In genomic region chr12:19992311-19992710, GRCh38 we compare ENCODE assay signal across 25 cellular contexts.
DNase-seq lines count a peak whose midpoint lies in the region; ATAC-seq and TF ChIP-seq lines count a peak whose summit lies in the region.
"Had no signal": no experiment of that assay in that cellular context is flagged by ENCODE, and none has a peak within 500 bp of the region (broad histone marks: within the 10 kb centered on the region; RNA-seq: fewer than 3 reads in every experiment).

No MANE protein-coding gene starts in this region.

- H3K79me2 ChIP-seq in smooth muscle cell (ENCODE audit: low read depth) = no peaks in the 10 kb centered on the region

- WGBS in smooth muscle cell (ENCODE audit: low lambda C conversion rate) = 42% methylated on average over 2 of the region's 2 CpGs

- H3K9me3 ChIP-seq in colonic mucosa (no peaks in the 10 kb centered on the region), mucosa of descending colon (no peaks in the 10 kb centered on the region), smooth muscle cell (replicated peaks; ENCODE audit: low read depth) (no peaks in the 10 kb centered on the region), left lung (no peaks in the 10 kb centered on the region)
- H3K9me3 ChIP-seq: BLaER1 treated with 17β-estradiol and CSF1 and Interleukin-3, amounts not matched to agents 10 nM and 100 nM; HAP-1; MG63 had no signal

- in situ Hi-C loops in Caki2 (cut with HindIII; ENCODE audit: low pct_unique_long_range_greater_than_20kb, low sequenced_read_pairs) = no loop called here

- H2AFZ ChIP-seq in smooth muscle cell (ENCODE audit: low read depth) = peak overlapping the region; percentile 33
- H2AFZ ChIP-seq: GM23248 had no signal

- H3K4me1 ChIP-seq in colonic mucosa (no peaks in the 10 kb centered on the region), mucosa of descending colon (ENCODE audit: low read depth) (peaks cover 4% of the 10 kb centered on the region), smooth muscle cell (ENCODE audit: low read depth) (no peaks in the 10 kb centered on the region), left lung (peaks cover 0 to 3% of the 10 kb centered on the region in 2 donors)
- H3K4me1 ChIP-seq: BLaER1 treated with 17β-estradiol and CSF1 and Interleukin-3, amounts not matched to agents 10 nM and 100 nM; HAP-1 had no signal

- TF ChIP-seq CTCF in colonic mucosa (IDR thresholded peaks at IDR 0.05) (no peak), mucosa of descending colon (IDR thresholded peaks at IDR 0.05) (no peak), smooth muscle cell (IDR thresholded peaks at IDR 0.05; ENCODE audit: borderline replicate concordance, insufficient read depth, poor library complexity, severe bottlenecking) (no peak), left lung (IDR thresholded peaks at IDR 0.05) (no peak)

- H3K9ac ChIP-seq in colonic mucosa (ENCODE audit: low read depth in 2 of 2, low read length in 2 of 2) = no peak overlapping the region
- H3K9ac ChIP-seq in smooth muscle cell (ENCODE audit: low read depth) = no peak overlapping the region
- H3K9ac ChIP-seq: BLaER1 treated with 17β-estradiol and CSF1 and Interleukin-3, amounts not matched to agents 10 nM and 100 nM; GM23248 had no signal

- no peak overlapping the region for H3K27ac ChIP-seq in colonic mucosa
- H3K27ac ChIP-seq in smooth muscle cell (ENCODE audit: low read depth) = no peak overlapping the region
- H3K27ac ChIP-seq in left lung = no peak overlapping the region
- H3K27ac ChIP-seq: BLaER1 treated with 17β-estradiol and CSF1 and Interleukin-3, amounts not matched to agents 10 nM and 100 nM; GM23248; RWPE1; SK-N-MC had no signal

- H3F3A ChIP-seq in smooth muscle cell (ENCODE audit: low read depth) = no peaks in the 10 kb centered on the region

- no peak overlapping the region for H3K4me3 ChIP-seq in colonic mucosa
- no peak overlapping the region for H3K4me3 ChIP-seq in mucosa of descending colon
- no peak overlapping the region for H3K4me3 ChIP-seq in smooth muscle cell
- no peak overlapping the region for H3K4me3 ChIP-seq in H7 (ENCODE audit: insufficient read depth, low read depth, low read length)
- H3K4me3 ChIP-seq in left lung = no peak overlapping the region
- H3K4me3 ChIP-seq: BLaER1 treated with 17β-estradiol and CSF1 and Interleukin-3, amounts not matched to agents 10 nM and 100 nM; GM23248; HAP-1; MG63; SK-N-MC had no signal

- DNase-seq in Caki2 (ENCODE audit: low read depth) = peak; percentile 18
- peak; percentile 54 for DNase-seq in colonic mucosa
- peak in 2 of 3 donors; percentile 27 to 32 for DNase-seq in mucosa of descending colon
- DNase-seq in smooth muscle cell (lab: John Stamatoyannopoulos, UW; ENCODE audit: unreplicated experiment) = no peak
- DNase-seq in stimulated activated CD4-positive, alpha-beta T cell treated with anti-CD3 and anti-CD28 coated beads, Interleukin-1b, Interleukin-23, amount 100 ng/mL, for 48 hours = no peak
- DNase-seq in H7 = no peak
- DNase-seq in left lung = no peak
- no peak for DNase-seq in DMS153 treated with DMSO at 0.1 percent for 48 hours (lab: John Stamatoyannopoulos, UW; ENCODE audit: unreplicated experiment)
- DNase-seq: AML-193; CD4-positive, alpha-beta T cell; DMS 273 treated with DMSO at 0.1 percent for 48 hours; DMS79 treated with DMSO at 0.1 percent for 48 hours; GF-D8; GM23248; HFFc6; KBM-7; MG63; NCI-H2029 treated with DMSO at 0.1 percent for 48 hours; NCI-H2227 treated with DMSO at 0.1 percent for 48 hours; NCI-H69; SHP77 treated with DMSO at 0.1 percent for 48 hours had no signal

- intact Hi-C loops in colonic mucosa (cut with DNase I) = no loop called here
- intact Hi-C loops in mucosa of descending colon (cut with DNase I, micrococcal nuclease) = no loop called here
- intact Hi-C loops in left lung (cut with DNase I) = no loop called here

- H3K4me2 ChIP-seq in smooth muscle cell = no peak overlapping the region
- H3K4me2 ChIP-seq: BLaER1 treated with 17β-estradiol and CSF1 and Interleukin-3, amounts not matched to agents 10 nM and 100 nM had no signal

- ATAC-seq in mucosa of descending colon = peak; percentile 97
- ATAC-seq in left lung = no peak

- H3K27me3 ChIP-seq in colonic mucosa (no peaks in the 10 kb centered on the region), smooth muscle cell (ENCODE audit: low read depth) (no peaks in the 10 kb centered on the region), H7 (ENCODE audit: control insufficient read depth, insufficient read depth, low read length) (no peaks in the 10 kb centered on the region), left lung (no peaks in the 10 kb centered on the region)
- H3K27me3 ChIP-seq: BLaER1 treated with 17β-estradiol and CSF1 and Interleukin-3, amounts not matched to agents 10 nM and 100 nM; MG63 had no signal

- no peaks in the 10 kb centered on the region for H4K20me1 ChIP-seq in smooth muscle cell (ENCODE audit: low read depth)
- H4K20me1 ChIP-seq: BLaER1 treated with 17β-estradiol and CSF1 and Interleukin-3, amounts not matched to agents 10 nM and 100 nM had no signal

- no peaks in the 10 kb centered on the region for H3K36me3 ChIP-seq in colonic mucosa
- H3K36me3 ChIP-seq in mucosa of descending colon (ENCODE audit: low read depth) = no peaks in the 10 kb centered on the region
- H3K36me3 ChIP-seq in smooth muscle cell (ENCODE audit: low read depth) = no peaks in the 10 kb centered on the region
- no peaks in the 10 kb centered on the region for H3K36me3 ChIP-seq in H7 (replicated peaks; ENCODE audit: control insufficient read depth, insufficient read depth, low read length)
- no peaks in the 10 kb centered on the region for H3K36me3 ChIP-seq in left lung
- H3K36me3 ChIP-seq: BLaER1 treated with 17β-estradiol and CSF1 and Interleukin-3, amounts not matched to agents 10 nM and 100 nM; HAP-1; MG63 had no signal

Comparison
In these comparisons a context has a peak if more than half of its experiments do, and no peak if none do; other contexts are left out.
1. DNase-seq: peak in Caki2 (single experiment), colonic mucosa (single experiment) and mucosa of descending colon (2 of 3); none in smooth muscle cell (single experiment), stimulated activated CD4-positive, alpha-beta T cell treated with anti-CD3 and anti-CD28 coated beads, Interleukin-1b, Interleukin-23, amount 100 ng/mL, for 48 hours (single experiment), H7 (single experiment), left lung (0 of 2) and DMS153 treated with DMSO at 0.1 percent for 48 hours (single experiment).